In the genomic region with DNA sequence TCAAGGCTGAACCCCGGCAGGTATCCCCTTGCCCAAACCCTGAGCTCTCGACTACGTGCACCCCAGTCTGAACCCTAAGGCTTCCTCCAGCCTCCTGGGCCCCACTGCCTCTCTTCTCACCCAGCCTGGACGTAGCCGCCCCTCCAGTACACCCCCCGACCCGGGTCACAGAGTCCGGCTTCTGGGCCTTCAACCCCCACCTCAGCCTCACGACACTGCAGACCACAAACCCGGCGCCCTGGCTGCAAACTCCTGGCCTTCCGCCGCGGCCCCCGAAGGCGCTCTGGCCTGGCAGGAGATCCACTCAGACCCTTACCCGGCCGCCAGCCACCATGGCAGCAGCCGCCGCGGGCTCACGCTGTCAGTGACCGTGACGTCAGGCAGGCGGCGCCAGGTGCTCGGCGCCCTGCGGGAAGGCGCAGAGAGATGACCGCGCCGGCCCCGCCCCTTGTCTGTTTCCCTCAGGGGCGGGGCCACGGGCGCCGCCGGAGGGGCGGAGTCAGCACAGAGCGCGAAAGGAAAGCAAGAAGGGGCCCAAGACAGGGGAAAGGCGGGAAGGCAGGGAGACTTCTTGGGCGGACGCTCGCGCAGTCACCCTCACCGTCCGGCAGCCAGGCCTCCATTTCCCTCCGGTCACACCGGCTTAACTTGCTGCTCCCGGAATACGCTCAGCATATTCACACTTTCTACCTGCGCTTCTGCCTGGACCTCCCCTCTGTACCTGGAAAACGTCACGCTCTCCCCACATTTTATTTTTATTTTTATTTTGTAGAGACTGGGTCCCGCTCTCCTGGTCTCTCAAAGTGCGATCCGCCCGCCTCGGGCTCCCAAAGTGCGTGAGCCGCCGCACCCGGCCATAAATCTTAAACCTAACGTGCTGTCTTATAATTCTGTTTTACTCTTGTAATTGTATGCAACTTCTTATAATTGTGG, we compare ENCODE assay signal across 1 cellular context.
TF ChIP-seq lines count a peak whose summit lies in the region.

A gene with protein sequence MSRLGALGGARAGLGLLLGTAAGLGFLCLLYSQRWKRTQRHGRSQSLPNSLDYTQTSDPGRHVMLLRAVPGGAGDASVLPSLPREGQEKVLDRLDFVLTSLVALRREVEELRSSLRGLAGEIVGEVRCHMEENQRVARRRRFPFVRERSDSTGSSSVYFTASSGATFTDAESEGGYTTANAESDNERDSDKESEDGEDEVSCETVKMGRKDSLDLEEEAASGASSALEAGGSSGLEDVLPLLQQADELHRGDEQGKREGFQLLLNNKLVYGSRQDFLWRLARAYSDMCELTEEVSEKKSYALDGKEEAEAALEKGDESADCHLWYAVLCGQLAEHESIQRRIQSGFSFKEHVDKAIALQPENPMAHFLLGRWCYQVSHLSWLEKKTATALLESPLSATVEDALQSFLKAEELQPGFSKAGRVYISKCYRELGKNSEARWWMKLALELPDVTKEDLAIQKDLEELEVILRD (minus strand): TSS at position 372 of the 933 bp plus-strand sequence. CDS start 471 bp downstream, outside the sequence.

TF ChIP-seq in HepG2, 621 proteins besides CTCF, POLR2A, EP300 and RAD21 (continued from another document and continues in another):
- no peak; the same call in 1 of the 2 replicates for TF ChIP-seq ZNF703 (CRISPR knock-in tag; IDR thresholded peaks at IDR 0.05; ENCODE audit: borderline replicate concordance)
- TF ChIP-seq, protein P1, sequence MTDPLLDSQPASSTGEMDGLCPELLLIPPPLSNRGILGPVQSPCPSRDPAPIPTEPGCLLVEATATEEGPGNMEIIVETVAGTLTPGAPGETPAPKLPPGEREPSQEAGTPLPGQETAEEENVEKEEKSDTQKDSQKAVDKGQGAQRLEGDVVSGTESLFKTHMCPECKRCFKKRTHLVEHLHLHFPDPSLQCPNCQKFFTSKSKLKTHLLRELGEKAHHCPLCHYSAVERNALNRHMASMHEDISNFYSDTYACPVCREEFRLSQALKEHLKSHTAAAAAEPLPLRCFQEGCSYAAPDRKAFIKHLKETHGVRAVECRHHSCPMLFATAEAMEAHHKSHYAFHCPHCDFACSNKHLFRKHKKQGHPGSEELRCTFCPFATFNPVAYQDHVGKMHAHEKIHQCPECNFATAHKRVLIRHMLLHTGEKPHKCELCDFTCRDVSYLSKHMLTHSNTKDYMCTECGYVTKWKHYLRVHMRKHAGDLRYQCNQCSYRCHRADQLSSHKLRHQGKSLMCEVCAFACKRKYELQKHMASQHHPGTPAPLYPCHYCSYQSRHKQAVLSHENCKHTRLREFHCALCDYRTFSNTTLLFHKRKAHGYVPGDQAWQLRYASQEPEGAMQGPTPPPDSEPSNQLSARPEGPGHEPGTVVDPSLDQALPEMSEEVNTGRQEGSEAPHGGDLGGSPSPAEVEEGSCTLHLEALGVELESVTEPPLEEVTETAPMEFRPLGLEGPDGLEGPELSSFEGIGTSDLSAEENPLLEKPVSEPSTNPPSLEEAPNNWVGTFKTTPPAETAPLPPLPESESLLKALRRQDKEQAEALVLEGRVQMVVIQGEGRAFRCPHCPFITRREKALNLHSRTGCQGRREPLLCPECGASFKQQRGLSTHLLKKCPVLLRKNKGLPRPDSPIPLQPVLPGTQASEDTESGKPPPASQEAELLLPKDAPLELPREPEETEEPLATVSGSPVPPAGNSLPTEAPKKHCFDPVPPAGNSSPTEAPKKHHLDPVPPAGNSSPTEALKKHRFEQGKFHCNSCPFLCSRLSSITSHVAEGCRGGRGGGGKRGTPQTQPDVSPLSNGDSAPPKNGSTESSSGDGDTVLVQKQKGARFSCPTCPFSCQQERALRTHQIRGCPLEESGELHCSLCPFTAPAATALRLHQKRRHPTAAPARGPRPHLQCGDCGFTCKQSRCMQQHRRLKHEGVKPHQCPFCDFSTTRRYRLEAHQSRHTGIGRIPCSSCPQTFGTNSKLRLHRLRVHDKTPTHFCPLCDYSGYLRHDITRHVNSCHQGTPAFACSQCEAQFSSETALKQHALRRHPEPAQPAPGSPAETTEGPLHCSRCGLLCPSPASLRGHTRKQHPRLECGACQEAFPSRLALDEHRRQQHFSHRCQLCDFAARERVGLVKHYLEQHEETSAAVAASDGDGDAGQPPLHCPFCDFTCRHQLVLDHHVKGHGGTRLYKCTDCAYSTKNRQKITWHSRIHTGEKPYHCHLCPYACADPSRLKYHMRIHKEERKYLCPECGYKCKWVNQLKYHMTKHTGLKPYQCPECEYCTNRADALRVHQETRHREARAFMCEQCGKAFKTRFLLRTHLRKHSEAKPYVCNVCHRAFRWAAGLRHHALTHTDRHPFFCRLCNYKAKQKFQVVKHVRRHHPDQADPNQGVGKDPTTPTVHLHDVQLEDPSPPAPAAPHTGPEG (CRISPR knock-in tag; IDR thresholded peaks at IDR 0.05) = no peak; the same call in 1 of the 2 replicates
- TF ChIP-seq ZNF432 (CRISPR knock-in tag; IDR thresholded peaks at IDR 0.05; ENCODE audit: borderline replicate concordance) = no peak
- peak; percentile 69; the same call in 1 of the 2 replicates for TF ChIP-seq RFX5 (IDR thresholded peaks at IDR 0.05; ENCODE audit: low read depth, low read length)
- TF ChIP-seq, protein P2, sequence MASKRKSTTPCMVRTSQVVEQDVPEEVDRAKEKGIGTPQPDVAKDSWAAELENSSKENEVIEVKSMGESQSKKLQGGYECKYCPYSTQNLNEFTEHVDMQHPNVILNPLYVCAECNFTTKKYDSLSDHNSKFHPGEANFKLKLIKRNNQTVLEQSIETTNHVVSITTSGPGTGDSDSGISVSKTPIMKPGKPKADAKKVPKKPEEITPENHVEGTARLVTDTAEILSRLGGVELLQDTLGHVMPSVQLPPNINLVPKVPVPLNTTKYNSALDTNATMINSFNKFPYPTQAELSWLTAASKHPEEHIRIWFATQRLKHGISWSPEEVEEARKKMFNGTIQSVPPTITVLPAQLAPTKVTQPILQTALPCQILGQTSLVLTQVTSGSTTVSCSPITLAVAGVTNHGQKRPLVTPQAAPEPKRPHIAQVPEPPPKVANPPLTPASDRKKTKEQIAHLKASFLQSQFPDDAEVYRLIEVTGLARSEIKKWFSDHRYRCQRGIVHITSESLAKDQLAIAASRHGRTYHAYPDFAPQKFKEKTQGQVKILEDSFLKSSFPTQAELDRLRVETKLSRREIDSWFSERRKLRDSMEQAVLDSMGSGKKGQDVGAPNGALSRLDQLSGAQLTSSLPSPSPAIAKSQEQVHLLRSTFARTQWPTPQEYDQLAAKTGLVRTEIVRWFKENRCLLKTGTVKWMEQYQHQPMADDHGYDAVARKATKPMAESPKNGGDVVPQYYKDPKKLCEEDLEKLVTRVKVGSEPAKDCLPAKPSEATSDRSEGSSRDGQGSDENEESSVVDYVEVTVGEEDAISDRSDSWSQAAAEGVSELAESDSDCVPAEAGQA (IDR thresholded peaks at IDR 0.05; ENCODE audit: low read depth) = peak; percentile 96
- TF ChIP-seq, protein P2 (CRISPR knock-in tag; IDR thresholded peaks at IDR 0.05; ENCODE audit: borderline replicate concordance) = no peak
- no peak for TF ChIP-seq SIX1 (CRISPR knock-in tag; IDR thresholded peaks at IDR 0.05; ENCODE audit: borderline replicate concordance)
- TF ChIP-seq PHF21A (CRISPR knock-in tag; IDR thresholded peaks at IDR 0.05) = no peak
- no peak; the same call in 1 of the 2 replicates for TF ChIP-seq ZNF274 (CRISPR knock-in tag; IDR thresholded peaks at IDR 0.05)
- peak; percentile 67; the same call in 1 of the 2 replicates for TF ChIP-seq ARNT2 (CRISPR knock-in tag; IDR thresholded peaks at IDR 0.05; ENCODE audit: low read depth)
- 0 out of 2 replicates have a peak, but pooled peaks have one; percentile 19 for TF ChIP-seq ELF3 (CRISPR knock-in tag; IDR thresholded peaks at IDR 0.05)
- no peak for TF ChIP-seq SRSF9 (IDR thresholded peaks at IDR 0.05; ENCODE audit: borderline replicate concordance, insufficient read depth, low read depth, low read length, poor library complexity, severe bottlenecking)
- TF ChIP-seq IRX3 (CRISPR knock-in tag; IDR thresholded peaks at IDR 0.05; ENCODE audit: borderline replicate concordance, low read depth) = no peak
- TF ChIP-seq, protein P3, sequence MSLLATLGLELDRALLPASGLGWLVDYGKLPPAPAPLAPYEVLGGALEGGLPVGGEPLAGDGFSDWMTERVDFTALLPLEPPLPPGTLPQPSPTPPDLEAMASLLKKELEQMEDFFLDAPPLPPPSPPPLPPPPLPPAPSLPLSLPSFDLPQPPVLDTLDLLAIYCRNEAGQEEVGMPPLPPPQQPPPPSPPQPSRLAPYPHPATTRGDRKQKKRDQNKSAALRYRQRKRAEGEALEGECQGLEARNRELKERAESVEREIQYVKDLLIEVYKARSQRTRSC (CRISPR knock-in tag; IDR thresholded peaks at IDR 0.05; ENCODE audit: low read depth) = 0 out of 2 replicates have a peak, but pooled peaks have one; percentile 33
- peak; percentile 40; the same call in 1 of the 2 replicates for TF ChIP-seq SOX5 (CRISPR knock-in tag; IDR thresholded peaks at IDR 0.05; ENCODE audit: borderline replicate concordance)
- TF ChIP-seq, protein P4, sequence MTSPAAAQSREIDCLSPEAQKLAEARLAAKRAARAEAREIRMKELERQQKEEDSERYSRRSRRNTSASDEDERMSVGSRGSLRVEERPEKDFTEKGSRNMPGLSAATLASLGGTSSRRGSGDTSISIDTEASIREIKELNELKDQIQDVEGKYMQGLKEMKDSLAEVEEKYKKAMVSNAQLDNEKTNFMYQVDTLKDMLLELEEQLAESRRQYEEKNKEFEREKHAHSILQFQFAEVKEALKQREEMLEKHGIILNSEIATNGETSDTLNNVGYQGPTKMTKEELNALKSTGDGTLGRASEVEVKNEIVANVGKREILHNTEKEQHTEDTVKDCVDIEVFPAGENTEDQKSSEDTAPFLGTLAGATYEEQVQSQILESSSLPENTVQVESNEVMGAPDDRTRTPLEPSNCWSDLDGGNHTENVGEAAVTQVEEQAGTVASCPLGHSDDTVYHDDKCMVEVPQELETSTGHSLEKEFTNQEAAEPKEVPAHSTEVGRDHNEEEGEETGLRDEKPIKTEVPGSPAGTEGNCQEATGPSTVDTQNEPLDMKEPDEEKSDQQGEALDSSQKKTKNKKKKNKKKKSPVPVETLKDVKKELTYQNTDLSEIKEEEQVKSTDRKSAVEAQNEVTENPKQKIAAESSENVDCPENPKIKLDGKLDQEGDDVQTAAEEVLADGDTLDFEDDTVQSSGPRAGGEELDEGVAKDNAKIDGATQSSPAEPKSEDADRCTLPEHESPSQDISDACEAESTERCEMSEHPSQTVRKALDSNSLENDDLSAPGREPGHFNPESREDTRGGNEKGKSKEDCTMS (CRISPR knock-in tag; conservative IDR thresholded peaks at IDR 0.05) = no peak
- peak; percentile 81 for TF ChIP-seq SIN3B (IDR thresholded peaks at IDR 0.05; ENCODE audit: low read length)
- TF ChIP-seq ZNF260 (CRISPR knock-in tag; IDR thresholded peaks at IDR 0.05; ENCODE audit: borderline replicate concordance, low read depth) = no peak
- TF ChIP-seq ZNF207 (IDR thresholded peaks at IDR 0.05; ENCODE audit: borderline replicate concordance) = no peak
- no peak for TF ChIP-seq ZNF747 (CRISPR knock-in tag; IDR thresholded peaks at IDR 0.05; ENCODE audit: borderline replicate concordance)
- peak; percentile 93 for TF ChIP-seq THAP11 (CRISPR knock-in tag; IDR thresholded peaks at IDR 0.05)
- 0 out of 2 replicates have a peak, but pooled peaks have one; percentile 7 for TF ChIP-seq PITX1 (CRISPR knock-in tag; IDR thresholded peaks at IDR 0.05)
- peak; percentile 43; the same call in 1 of the 2 replicates for TF ChIP-seq RXRA (CRISPR knock-in tag; IDR thresholded peaks at IDR 0.05)
- TF ChIP-seq XBP1 (CRISPR knock-in tag; IDR thresholded peaks at IDR 0.05) = no peak
- TF ChIP-seq, protein P5, sequence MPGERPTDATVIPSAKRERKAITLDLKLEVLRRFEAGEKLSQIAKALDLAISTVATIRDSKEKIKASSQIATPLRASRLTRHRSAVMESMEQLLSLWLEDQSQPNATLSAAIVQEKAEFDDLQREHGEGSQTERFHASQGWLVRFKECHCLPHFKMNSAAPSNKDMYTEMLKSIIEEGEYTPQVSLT (CRISPR knock-in tag; IDR thresholded peaks at IDR 0.05; ENCODE audit: borderline replicate concordance, low read depth) = no peak
- TF ChIP-seq PRPF4 (IDR thresholded peaks at IDR 0.05; ENCODE audit: low read depth, low read length, poor library complexity, severe bottlenecking) = no peak
- TF ChIP-seq ZNF383 (CRISPR knock-in tag; IDR thresholded peaks at IDR 0.05; ENCODE audit: borderline replicate concordance) = no peak
- TF ChIP-seq TCF7 (IDR thresholded peaks at IDR 0.05; ENCODE audit: low read depth) = no peak
- peak; percentile 33; the same call in 1 of the 2 replicates for TF ChIP-seq ZMYM3 (CRISPR knock-in tag; IDR thresholded peaks at IDR 0.05)
- TF ChIP-seq ZNF331 (CRISPR knock-in tag; IDR thresholded peaks at IDR 0.05) = peak; percentile 77
- peak; percentile 48 for TF ChIP-seq FOXC1 (CRISPR knock-in tag; IDR thresholded peaks at IDR 0.05; ENCODE audit: borderline replicate concordance)
- TF ChIP-seq, protein P6, sequence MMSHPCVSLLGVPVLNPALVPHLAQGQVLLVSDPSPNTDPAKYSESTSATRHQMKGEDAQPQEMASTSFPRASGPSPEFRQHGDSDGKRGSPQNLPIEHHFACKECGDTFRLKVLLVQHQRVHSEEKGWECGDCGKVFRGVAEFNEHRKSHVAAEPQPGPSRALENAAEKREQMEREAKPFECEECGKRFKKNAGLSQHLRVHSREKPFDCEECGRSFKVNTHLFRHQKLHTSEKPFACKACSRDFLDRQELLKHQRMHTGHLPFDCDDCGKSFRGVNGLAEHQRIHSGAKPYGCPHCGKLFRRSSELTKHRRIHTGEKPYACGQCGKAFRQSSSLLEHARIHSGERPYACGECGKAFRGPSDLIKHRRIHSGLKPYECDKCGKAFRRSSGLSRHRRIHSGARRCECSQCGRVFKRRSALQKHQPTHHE (CRISPR knock-in tag; IDR thresholded peaks at IDR 0.05; ENCODE audit: borderline replicate concordance) = no peak
- no peak for TF ChIP-seq ZNF781 (CRISPR knock-in tag; IDR thresholded peaks at IDR 0.05; ENCODE audit: borderline replicate concordance, not compliant biosample characterization)
- TF ChIP-seq KLF16 (CRISPR knock-in tag; IDR thresholded peaks at IDR 0.05) = peak in 1 of 2 experiments; percentile 76; a peak in 2 of 4 replicates
- TF ChIP-seq CEBPB (IDR thresholded peaks at IDR 0.05; ENCODE audit: borderline replicate concordance, low read depth, low read length) = no peak
- no peak for TF ChIP-seq ZNF138 (CRISPR knock-in tag; IDR thresholded peaks at IDR 0.05; ENCODE audit: low read depth)
